19 cellular contexts compared by ENCODE assay signal in the genomic region with DNA sequence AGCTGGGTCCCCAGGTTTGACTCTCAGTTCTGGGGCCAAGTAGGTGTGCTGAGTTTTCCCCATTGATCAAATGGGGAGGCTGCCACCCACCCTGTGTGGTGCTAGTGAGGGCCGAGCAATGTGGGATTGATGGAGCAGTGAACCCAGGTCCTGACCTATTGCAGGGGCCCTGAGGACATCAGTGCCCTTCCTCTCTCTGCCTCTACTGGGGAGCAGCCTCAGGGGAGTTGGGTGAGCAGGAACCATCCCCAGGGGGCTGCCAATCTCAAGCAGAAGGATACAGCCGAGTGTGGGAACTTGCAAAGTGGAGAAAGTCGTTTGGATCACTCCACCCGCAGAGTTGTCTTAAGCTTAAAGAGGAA. TPM values are rescaled to one million over a fixed set of nuclear protein-coding genes. Genes with fewer than 3 reads are reported as not detected.
DNase-seq lines count a peak whose midpoint lies in the region; ATAC-seq, FAIRE-seq and TF ChIP-seq lines count a peak whose summit lies in the region.
"Had no signal": no experiment of that assay in that cellular context is flagged by ENCODE, and none has a peak within 500 bp of the region (broad histone marks: within the 10 kb centered on the region; RNA-seq: fewer than 3 reads in every experiment).

No MANE protein-coding gene starts in this region.

- CTCF ChIA-PET in HEK293 (lab: Yijun Ruan, JAX), result no interaction called here
- CTCF ChIA-PET in activated CD4-positive, alpha-beta T cell treated with anti-CD3 and anti-CD28 coated beads for 36 hours (lab: Charles Lee), result no interaction called here

- intact Hi-C loops in activated CD4-positive, alpha-beta T cell treated with anti-CD3 and anti-CD28 coated beads for 36 hours (cut with DNase I, micrococcal nuclease), result no loop called here

- H3K27me3 Mint-ChIP-seq in chondrocyte (ENCODE audit: low read depth), result no peaks in the 10 kb centered on the region
- peaks cover 9% of the 10 kb centered on the region for H3K27me3 Mint-ChIP-seq in activated CD4-positive, alpha-beta T cell treated with anti-CD3 and anti-CD28 coated beads for 36 hours

- H3K9me3 Mint-ChIP-seq in chondrocyte (ENCODE audit: low read depth), result peaks cover 12% of the 10 kb centered on the region
- peaks cover 11% of the 10 kb centered on the region for H3K9me3 Mint-ChIP-seq in activated CD4-positive, alpha-beta T cell treated with anti-CD3 and anti-CD28 coated beads for 36 hours (ENCODE audit: low read depth)

- TF ChIP-seq CTCF in HEK293 (tag by site-specific recombination; IDR thresholded peaks at IDR 0.05), result no peak
- no peak for TF ChIP-seq CTCF in chondrocyte (IDR thresholded peaks at IDR 0.05)

- no peaks in the 10 kb centered on the region for H3K4me1 ChIP-seq in HEK293 (ENCODE audit: control insufficient read depth, insufficient read depth, low read length)
- H3K4me1 ChIP-seq in muscle layer of duodenum (ENCODE audit: control insufficient read depth in 1 of 2, insufficient read depth in 2 of 2, low read length in 2 of 2), result peaks cover 5 to 67% of the 10 kb centered on the region in 2 donors
- peaks cover 74% of the 10 kb centered on the region for H3K4me1 ChIP-seq in stomach smooth muscle (ENCODE audit: control insufficient read depth, insufficient read depth, low read length)
- H3K4me1 ChIP-seq: parathyroid adenoma had no signal

- H3K9me3 ChIP-seq in HEK293 (ENCODE audit: control insufficient read depth, insufficient read depth, low read depth, low read length) (no peaks in the 10 kb centered on the region), muscle layer of duodenum (ENCODE audit: control insufficient read depth in 1 of 2, low read length in 2 of 2) (no peaks in the 10 kb centered on the region), stomach smooth muscle (ENCODE audit: control insufficient read depth in 2 of 2, low read length in 2 of 2) (no peaks in the 10 kb centered on the region)

- H3K27me3 ChIP-seq in muscle layer of duodenum (ENCODE audit: low read depth, low read length) (no peaks in the 10 kb centered on the region), stomach smooth muscle (ENCODE audit: control insufficient read depth in 1 of 2, insufficient read depth in 2 of 2, low read length in 2 of 2) (no peaks in the 10 kb centered on the region)

- no peak overlapping the region for H3K4me3 ChIP-seq in HEK293 (ENCODE audit: low read depth, low read length)
- peak overlapping the region in 1 of 2 donors; percentile 40 for H3K4me3 ChIP-seq in muscle layer of duodenum (ENCODE audit: low read depth in 1 of 2, low read length in 2 of 2)
- H3K4me3 ChIP-seq in stomach smooth muscle (ENCODE audit: low read length in 2 of 2), result peak overlapping the region in 1 of 2 donors; percentile 60

- peak overlapping the region; percentile 95 for H3K27ac Mint-ChIP-seq in chondrocyte (ENCODE audit: unreplicated experiment)
- no peak overlapping the region for H3K27ac Mint-ChIP-seq in activated CD4-positive, alpha-beta T cell treated with anti-CD3 and anti-CD28 coated beads for 36 hours
- H3K27ac Mint-ChIP-seq: activated CD4-positive, alpha-beta memory T cell treated with anti-CD3 and anti-CD28 coated beads, Interleukin-2, amount 10 ng/mL, durations not matched to agents 7 days and 5 days; activated naive CD4-positive, alpha-beta T cell treated with anti-CD3 and anti-CD28 coated beads, Interleukin-2, amount 50 U/mL, for 72 hours; activated T-cell treated with anti-CD3 and anti-CD28 coated beads, Interleukin-2, amount 50 U/mL, for 72 hours; stimulated activated naive CD8-positive, alpha-beta T cell treated with anti-CD3 and anti-CD28 coated beads, Interleukin-15, amount 100 ng/mL, for 72 hours had no signal

- H3K4me3 Mint-ChIP-seq in chondrocyte (ENCODE audit: unreplicated experiment), result no peak overlapping the region
- no peak overlapping the region for H3K4me3 Mint-ChIP-seq in activated CD4-positive, alpha-beta T cell treated with anti-CD3 and anti-CD28 coated beads for 36 hours
- H3K4me3 Mint-ChIP-seq: activated CD4-positive, alpha-beta memory T cell treated with anti-CD3 and anti-CD28 coated beads, Interleukin-2, amount 10 ng/mL, durations not matched to agents 7 days and 5 days; activated T-cell treated with anti-CD3 and anti-CD28 coated beads, Interleukin-2, amount 50 U/mL, for 72 hours; stimulated activated naive CD8-positive, alpha-beta T cell treated with anti-CD3 and anti-CD28 coated beads, Interleukin-15, amount 100 ng/mL, for 72 hours had no signal

- ATAC-seq in activated CD4-positive, alpha-beta T cell treated with anti-CD3 and anti-CD28 coated beads for 36 hours, result no peak
- no peak for ATAC-seq in GM18867 (IDR thresholded peaks at IDR 0.05; ENCODE audit: unreplicated experiment)
- ATAC-seq: activated naive CD4-positive, alpha-beta T cell treated with anti-CD3 and anti-CD28 coated beads, Interleukin-2, amount 50 U/mL, for 72 hours; activated T-cell treated with anti-CD3 and anti-CD28 coated beads, Interleukin-2, amount 50 U/mL, for 72 hours; stimulated activated naive CD8-positive, alpha-beta T cell treated with anti-CD3 and anti-CD28 coated beads, Interleukin-15, amount 100 ng/mL, for 72 hours had no signal

- H3K36me3 ChIP-seq in HEK293 (ENCODE audit: control insufficient read depth in 2 of 2, insufficient read depth in 1 of 2, low read length in 2 of 2) (no peaks in the 10 kb centered on the region), muscle layer of duodenum (ENCODE audit: control insufficient read depth in 1 of 2, insufficient read depth in 2 of 2, low read length in 2 of 2) (peaks cover 0 to 3% of the 10 kb centered on the region in 2 donors), stomach smooth muscle (ENCODE audit: control insufficient read depth in 2 of 2, insufficient read depth in 2 of 2, low read length in 2 of 2) (peaks cover 29 to 30% of the 10 kb centered on the region in 2 donors)

- POLR2A ChIA-PET in HEK293 (lab: Yijun Ruan, JAX), result no interaction called here
- POLR2A ChIA-PET in activated CD4-positive, alpha-beta T cell treated with anti-CD3 and anti-CD28 coated beads for 36 hours (lab: Charles Lee), result no interaction called here

- peaks cover 9% of the 10 kb centered on the region for H3K36me3 Mint-ChIP-seq in chondrocyte (ENCODE audit: low read depth)
- no peaks in the 10 kb centered on the region for H3K36me3 Mint-ChIP-seq in activated CD4-positive, alpha-beta T cell treated with anti-CD3 and anti-CD28 coated beads for 36 hours (ENCODE audit: low read depth)

- no peak for FAIRE-seq in frontal cortex (lab: Jason Lieb, UNC)
- FAIRE-seq: RCC 7860 had no signal

- no peak for DNase-seq in chondrocyte (ENCODE audit: low spot score)
- DNase-seq in activated CD4-positive, alpha-beta T cell treated with anti-CD3 and anti-CD28 coated beads for 36 hours, result no peak
- DNase-seq in frontal cortex (ENCODE audit: low spot score in 2 of 2), result no peak
- DNase-seq in superior temporal gyrus (ENCODE audit: extremely low spot score), result no peak
- DNase-seq: activated CD4-positive, alpha-beta memory T cell treated with anti-CD3 and anti-CD28 coated beads, Interleukin-2, amount 10 ng/mL, durations not matched to agents 7 days and 5 days; activated T-cell treated with anti-CD3 and anti-CD28 coated beads, Interleukin-2, amount 50 U/mL, for 72 hours; COR-L47; effector CD4-positive, alpha-beta T cell; left colon; NCI-H1436 treated with DMSO at 0.1 percent for 48 hours; NCI-H774; stimulated activated naive CD8-positive, alpha-beta T cell treated with anti-CD3 and anti-CD28 coated beads, Interleukin-15, amount 100 ng/mL, for 72 hours had no signal

- peak overlapping the region; percentile 14 to 51 for H3K9ac ChIP-seq in stomach smooth muscle (ENCODE audit: low read length in 2 of 2)
- H3K9ac ChIP-seq: parathyroid adenoma had no signal

- peaks cover 67% of the 10 kb centered on the region for H3K4me1 Mint-ChIP-seq in chondrocyte (ENCODE audit: low read depth)
- no peaks in the 10 kb centered on the region for H3K4me1 Mint-ChIP-seq in activated CD4-positive, alpha-beta T cell treated with anti-CD3 and anti-CD28 coated beads for 36 hours
- H3K4me1 Mint-ChIP-seq: activated CD4-positive, alpha-beta memory T cell treated with anti-CD3 and anti-CD28 coated beads, Interleukin-2, amount 10 ng/mL, durations not matched to agents 7 days and 5 days; stimulated activated naive CD8-positive, alpha-beta T cell treated with anti-CD3 and anti-CD28 coated beads, Interleukin-15, amount 100 ng/mL, for 72 hours had no signal

- peak overlapping the region; percentile 37 for H3K27ac ChIP-seq in HEK293 (ENCODE audit: extremely low read depth, low read depth, low read length)
- peak overlapping the region; percentile 77 for H3K27ac ChIP-seq in muscle layer of duodenum (ENCODE audit: low read length)
- H3K27ac ChIP-seq in stomach smooth muscle (ENCODE audit: low read length), result peak overlapping the region; percentile 74
- H3K27ac ChIP-seq: parathyroid adenoma had no signal

TF ChIP-seq in HEK293, 187 proteins besides CTCF, POLR2A, EP300 and RAD21:
- no peak for TF ChIP-seq ZNF292 (tag by site-specific recombination; IDR thresholded peaks at IDR 0.05; ENCODE audit: borderline replicate concordance, low read depth)
- no peak for TF ChIP-seq ZNF645 (tag by site-specific recombination; IDR thresholded peaks at IDR 0.05)
- TF ChIP-seq WT1 (tag by site-specific recombination; IDR thresholded peaks at IDR 0.05), result no peak
- TF ChIP-seq ZSCAN5A (tag by site-specific recombination; IDR thresholded peaks at IDR 0.05), result no peak

RNA-seq across cellular contexts. Expression of gene MYH11, which starts 45.4 kb away (rescaled TPM):
- 4.8 to 58.3 TPM (median 57.8 TPM) in 3 replicates for total RNA-seq in chondrocyte
- not detected for total RNA-seq in activated CD4-positive, alpha-beta T cell treated with anti-CD3 and anti-CD28 coated beads for 36 hours
- 1.2 TPM for total RNA-seq in frontal cortex
- total RNA-seq: activated T-cell treated with anti-CD3 and anti-CD28 coated beads, Interleukin-2, amount 50 U/mL, for 72 hours had no signal
